Comparison of ENCODE assay signal across 30 cellular contexts in genomic region chr4:182518421-182518820, GRCh38.
"Had no signal": no experiment of that assay in that cellular context is flagged by ENCODE, and none has a peak within 500 bp of the region (broad histone marks: within the 10 kb centered on the region; RNA-seq: fewer than 3 reads in every experiment).

No MANE protein-coding gene starts in this region.

- H3K36me3 ChIP-seq: brain microvascular endothelial cell, cardiac muscle cell, MG63 had no signal

- H3K4me3 ChIP-seq: cardiac muscle cell, MG63 had no signal

- H3K9me3 Mint-ChIP-seq: activated CD4-positive, alpha-beta T cell treated with anti-CD3 and anti-CD28 coated beads, Interleukin-2, amount 10 ng/mL, durations not matched to agents 24 days and 14 days; activated naive CD4-positive, alpha-beta T cell treated with anti-CD3 and anti-CD28 coated beads for 36 hours; activated naive CD8-positive, alpha-beta T cell treated with anti-CD3 and anti-CD28 coated beads for 36 hours; activated T-cell treated with anti-CD3 and anti-CD28 coated beads, Interleukin-2, amount 50 U/mL, for 24 hours; activated T-helper 1 cell treated with anti-CD3 and anti-CD28 coated beads, Interleukin-12 subunit alpha, Interleukin-12 subunit beta, Interleukin-2, Interleukin-4 antibody, amounts not matched to agents 30 ng/mL and 10 ng/mL and 1 ng/mL, durations not matched to agents 14 hours and 24 hours and 36 hours had no signal

- H3K4me1 Mint-ChIP-seq: activated B cell treated with CpG ODN at 0.5 μM for 24 hours; activated CD4-positive, alpha-beta T cell treated with anti-CD3 and anti-CD28 coated beads, Interleukin-2, amount 10 ng/mL, durations not matched to agents 24 days and 14 days; activated CD8-positive, alpha-beta memory T cell treated with anti-CD3 and anti-CD28 coated beads, Interleukin-2, amount 10 ng/mL, durations not matched to agents 7 days and 5 days; activated naive CD8-positive, alpha-beta T cell treated with anti-CD3 and anti-CD28 coated beads for 36 hours had no signal

- H3K27me3 ChIP-seq: brain microvascular endothelial cell, cardiac muscle cell, MG63 had no signal

- ATAC-seq: activated CD8-positive, alpha-beta memory T cell treated with anti-CD3 and anti-CD28 coated beads, Interleukin-2, amount 10 ng/mL, durations not matched to agents 7 days and 5 days; Panc1; Right ventricle myocardium inferior had no signal

- H3K27ac ChIP-seq: brain microvascular endothelial cell, cardiac muscle cell had no signal

- H3K4me2 ChIP-seq: SK-N-SH had no signal

- H3K27ac Mint-ChIP-seq: activated B cell treated with CpG ODN at 0.5 μM for 24 hours; activated CD4-positive, alpha-beta T cell treated with anti-CD3 and anti-CD28 coated beads, Interleukin-2, amount 10 ng/mL, durations not matched to agents 24 days and 14 days; activated CD8-positive, alpha-beta memory T cell treated with anti-CD3 and anti-CD28 coated beads, Interleukin-2, amount 10 ng/mL, durations not matched to agents 7 days and 5 days; activated naive CD4-positive, alpha-beta T cell treated with anti-CD3 and anti-CD28 coated beads for 36 hours; activated naive CD8-positive, alpha-beta T cell treated with anti-CD3 and anti-CD28 coated beads for 36 hours; activated T-cell treated with anti-CD3 and anti-CD28 coated beads, Interleukin-2, amount 50 U/mL, for 24 hours; activated T-helper 1 cell treated with anti-CD3 and anti-CD28 coated beads, Interleukin-12 subunit alpha, Interleukin-12 subunit beta, Interleukin-2, Interleukin-4 antibody, amounts not matched to agents 30 ng/mL and 10 ng/mL and 1 ng/mL, durations not matched to agents 14 hours and 24 hours and 36 hours had no signal

- H3K9ac ChIP-seq: SK-N-SH had no signal

- DNase-seq: activated B cell treated with CpG ODN at 0.5 μM for 24 hours; activated CD4-positive, alpha-beta T cell treated with anti-CD3 and anti-CD28 coated beads for 1 hour; activated CD4-positive, alpha-beta T cell treated with anti-CD3 and anti-CD28 coated beads, Interleukin-2, amount 10 ng/mL, durations not matched to agents 24 days and 14 days; activated CD4-positive, alpha-beta T cell treated with anti-CD3 and anti-CD28 coated beads, Interleukin-2, amount 50 U/mL, for 48 hours; activated CD8-positive, alpha-beta memory T cell treated with anti-CD3 and anti-CD28 coated beads, Interleukin-2, amount 10 ng/mL, durations not matched to agents 7 days and 5 days; activated effector memory CD4-positive, alpha-beta T cell treated with anti-CD3 and anti-CD28 coated beads, Interleukin-2, amount 50 U/mL, for 16 hours; activated naive CD4-positive, alpha-beta T cell treated with anti-CD3 and anti-CD28 coated beads for 36 hours; activated naive CD8-positive, alpha-beta T cell treated with anti-CD3 and anti-CD28 coated beads for 36 hours; activated T-cell treated with anti-CD3 and anti-CD28 coated beads, Interleukin-2, amount 50 U/mL, for 24 hours; brain microvascular endothelial cell; MG63; MV-4-11; NCI-H1092 treated with DMSO at 0.1 percent for 48 hours; NCI-H1417 treated with DMSO at 0.1 percent for 48 hours; NCI-H1694; NCI-H2029; NCI-H2107; NCI-H2171 treated with DMSO at 0.1 percent for 48 hours; NCI-H345; NCI-H510A; NCI-H526 treated with DMSO at 0.1 percent for 48 hours; NK-92 treated with Interleukin-12 subunit alpha and Interleukin-12 subunit beta, amount 100 ng/mL, for 24 hours; OCI-M1; RPMI8226; SK-N-SH; T-helper 1 cell had no signal

- H3K4me3 Mint-ChIP-seq: activated B cell treated with CpG ODN at 0.5 μM for 24 hours; activated CD4-positive, alpha-beta T cell treated with anti-CD3 and anti-CD28 coated beads, Interleukin-2, amount 10 ng/mL, durations not matched to agents 24 days and 14 days; activated CD8-positive, alpha-beta memory T cell treated with anti-CD3 and anti-CD28 coated beads, Interleukin-2, amount 10 ng/mL, durations not matched to agents 7 days and 5 days; activated naive CD4-positive, alpha-beta T cell treated with anti-CD3 and anti-CD28 coated beads for 36 hours; activated naive CD8-positive, alpha-beta T cell treated with anti-CD3 and anti-CD28 coated beads for 36 hours; activated T-cell treated with anti-CD3 and anti-CD28 coated beads, Interleukin-2, amount 50 U/mL, for 24 hours; activated T-helper 1 cell treated with anti-CD3 and anti-CD28 coated beads, Interleukin-12 subunit alpha, Interleukin-12 subunit beta, Interleukin-2, Interleukin-4 antibody, amounts not matched to agents 30 ng/mL and 10 ng/mL and 1 ng/mL, durations not matched to agents 14 hours and 24 hours and 36 hours had no signal

- H3K36me3 Mint-ChIP-seq: activated CD8-positive, alpha-beta memory T cell treated with anti-CD3 and anti-CD28 coated beads, Interleukin-2, amount 10 ng/mL, durations not matched to agents 7 days and 5 days; activated naive CD8-positive, alpha-beta T cell treated with anti-CD3 and anti-CD28 coated beads for 36 hours had no signal

- H3K9me2 ChIP-seq: SK-N-SH had no signal

- H3K9me3 ChIP-seq: MG63 had no signal
